Comparison of ENCODE assay signal across 1 cellular context in genomic region chr1:47853059-47853458, GRCh38.
TF ChIP-seq lines count a peak whose summit lies in the region.

No MANE protein-coding gene starts in this region.

TF ChIP-seq in HepG2, 621 proteins besides CTCF, POLR2A, EP300 and RAD21 (continued from another document and continues in another):
- TF ChIP-seq HMG20B (CRISPR knock-in tag; conservative IDR thresholded peaks at IDR 0.05) (no peak), LCORL (IDR thresholded peaks at IDR 0.05) (no peak), LCORL (CRISPR knock-in tag; IDR thresholded peaks at IDR 0.05) (peak; percentile 82), ZBTB37 (CRISPR knock-in tag; IDR thresholded peaks at IDR 0.05) (0 out of 2 replicates have a peak, but pooled peaks have one; percentile 32), ZMYM4 (CRISPR knock-in tag; IDR thresholded peaks at IDR 0.05) (peak; percentile 42; the same call in 1 of the 2 replicates), PATZ1 (CRISPR knock-in tag; IDR thresholded peaks at IDR 0.05) (peak; percentile 51), ZNF772 (CRISPR knock-in tag; IDR thresholded peaks at IDR 0.05) (no peak), ZNF782 (CRISPR knock-in tag; IDR thresholded peaks at IDR 0.05; ENCODE audit: borderline replicate concordance) (no peak), PHF21A (CRISPR knock-in tag; IDR thresholded peaks at IDR 0.05) (peak; percentile 35; the same call in 1 of the 2 replicates), ZFY (CRISPR knock-in tag; IDR thresholded peaks at IDR 0.05) (0 out of 2 replicates have a peak, but pooled peaks have one; percentile 19), ETV6 (CRISPR knock-in tag; conservative IDR thresholded peaks at IDR 0.05) (no peak), PAXIP1 (CRISPR knock-in tag; conservative IDR thresholded peaks at IDR 0.05) (peak; percentile 31; the same call in 1 of the 2 replicates), ZNF710 (CRISPR knock-in tag; IDR thresholded peaks at IDR 0.05; ENCODE audit: borderline replicate concordance) (no peak), STAG1 (CRISPR knock-in tag; IDR thresholded peaks at IDR 0.05) (peak; percentile 19; the same call in 1 of the 2 replicates), BCL6 (CRISPR knock-in tag; IDR thresholded peaks at IDR 0.05) (peak; percentile 47; the same call in 1 of the 2 replicates), ARID4A (CRISPR knock-in tag; IDR thresholded peaks at IDR 0.05; ENCODE audit: borderline replicate concordance) (peak; percentile 34; the same call in 1 of the 2 replicates), FOXA1 (IDR thresholded peaks at IDR 0.05) (no peak), FOXA1 (CRISPR knock-in tag; IDR thresholded peaks at IDR 0.05) (peak; percentile 31; the same call in 1 of the 2 replicates), ZNF781 (CRISPR knock-in tag; IDR thresholded peaks at IDR 0.05; ENCODE audit: borderline replicate concordance, not compliant biosample characterization) (no peak), ZNF574 (CRISPR knock-in tag; IDR thresholded peaks at IDR 0.05) (no peak), MED1 (CRISPR knock-in tag; IDR thresholded peaks at IDR 0.05) (peak; percentile 22; the same call in 1 of the 2 replicates), MXD4 (CRISPR knock-in tag; IDR thresholded peaks at IDR 0.05) (no peak), PITX1 (CRISPR knock-in tag; IDR thresholded peaks at IDR 0.05) (peak; percentile 50; the same call in 1 of the 2 replicates), ARID5B (CRISPR knock-in tag; IDR thresholded peaks at IDR 0.05) (peak; percentile 26; the same call in 1 of the 2 replicates), SOX13 (IDR thresholded peaks at IDR 0.05) (no peak), SOX13 (CRISPR knock-in tag; conservative IDR thresholded peaks at IDR 0.05 in 1 of 2, IDR thresholded peaks at IDR 0.05 in 1 of 2) (peak in 1 of 2 experiments; percentile 78; a peak in 2 of 4 replicates), ZBTB10 (CRISPR knock-in tag; IDR thresholded peaks at IDR 0.05; ENCODE audit: borderline replicate concordance) (peak; percentile 78; the same call in 1 of the 2 replicates), SALL1 (CRISPR knock-in tag; IDR thresholded peaks at IDR 0.05) (peak; percentile 46; the same call in 1 of the 2 replicates), SCMH1 (CRISPR knock-in tag; IDR thresholded peaks at IDR 0.05; ENCODE audit: borderline replicate concordance) (no peak), MAX (IDR thresholded peaks at IDR 0.05) (0 out of 2 replicates have a peak, but pooled peaks have one; percentile 19), ZBTB7B (CRISPR knock-in tag; IDR thresholded peaks at IDR 0.05) (peak; percentile 71; the same call in 1 of the 2 replicates), ZNF556 (CRISPR knock-in tag; IDR thresholded peaks at IDR 0.05; ENCODE audit: borderline replicate concordance) (no peak)
